8 cellular contexts compared by ENCODE assay signal in the genomic region with DNA sequence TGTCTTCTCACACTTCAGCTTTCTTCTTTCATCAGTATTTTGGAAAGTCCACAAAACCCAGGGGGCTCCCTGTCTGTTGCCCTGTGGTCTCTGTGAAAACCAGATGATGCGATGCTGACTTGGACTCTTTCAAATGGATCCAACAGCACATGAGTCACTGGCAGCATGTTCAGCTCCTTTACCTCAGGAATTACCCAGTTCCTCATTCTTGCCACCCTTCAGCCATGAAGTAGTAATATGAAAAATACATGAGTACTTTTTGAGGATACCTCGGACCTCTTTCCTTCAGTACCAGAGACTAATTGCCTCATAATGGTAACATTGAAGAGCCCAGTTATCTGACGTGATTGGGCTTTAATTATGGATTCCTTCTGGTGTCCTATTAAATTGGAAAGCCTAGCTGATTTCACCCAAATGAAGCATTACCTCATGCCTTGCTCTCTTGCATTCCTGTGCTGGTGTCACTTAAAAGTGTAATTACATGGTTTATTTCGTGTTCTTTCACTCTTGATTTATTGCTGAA.
DNase-seq lines count a peak whose midpoint lies in the region; ATAC-seq and TF ChIP-seq lines count a peak whose summit lies in the region.

No MANE protein-coding gene starts in this region.

- H3K27ac Mint-ChIP-seq in activated CD4-positive, alpha-beta T cell treated with anti-CD3 and anti-CD28 coated beads for 36 hours: peak overlapping the region; percentile 85

- H3K27me3 Mint-ChIP-seq in activated CD4-positive, alpha-beta T cell treated with anti-CD3 and anti-CD28 coated beads for 36 hours: no peaks in the 10 kb centered on the region

- TF ChIP-seq CTCF in PC-3 (conservative IDR thresholded peaks at IDR 0.05; ENCODE audit: low read depth, low read length): no peak
- no peak for TF ChIP-seq CTCF in left lung (IDR thresholded peaks at IDR 0.05)

- no peak overlapping the region for H3K9ac ChIP-seq in PC-3 (ENCODE audit: low read length)

- no peak overlapping the region for H3K4me3 Mint-ChIP-seq in activated CD4-positive, alpha-beta T cell treated with anti-CD3 and anti-CD28 coated beads for 36 hours

- H4K20me1 ChIP-seq in PC-3 (ENCODE audit: low read length): no peaks in the 10 kb centered on the region

- H3K4me1 ChIP-seq in PC-3 (ENCODE audit: insufficient read depth, low read length) (peaks cover 3% of the 10 kb centered on the region; the same call in 1 of the 2 replicates), left lung (peaks cover 3 to 52% of the 10 kb centered on the region in 2 donors)

- no peaks in the 10 kb centered on the region for H3K9me2 ChIP-seq in PC-3 (replicated peaks; ENCODE audit: low read length)

- H3K36me3 Mint-ChIP-seq in activated CD4-positive, alpha-beta T cell treated with anti-CD3 and anti-CD28 coated beads for 36 hours (ENCODE audit: low read depth): peaks cover 76% of the 10 kb centered on the region

- H3K27me3 ChIP-seq in PC-3 (ENCODE audit: low read length) (no peaks in the 10 kb centered on the region), left lung (no peaks in the 10 kb centered on the region)

- no peak overlapping the region for H2AFZ ChIP-seq in PC-3 (ENCODE audit: low read length)

- H3K4me3 ChIP-seq in PC-3 (ENCODE audit: low read length) (no peak overlapping the region), left lung (no peak overlapping the region)

- H3K36me3 ChIP-seq in PC-3 (ENCODE audit: low read depth, low read length) (0 out of 2 replicates have a peak, but pooled peaks cover 2% of the 10 kb centered on the region), left lung (no peaks in the 10 kb centered on the region)

- peak; percentile 59 for DNase-seq in activated CD4-positive, alpha-beta T cell treated with anti-CD3 and anti-CD28 coated beads for 36 hours
- DNase-seq in activated CD4-positive, alpha-beta T cell treated with anti-CD3 and anti-CD28 coated beads for 1 hour: no peak
- DNase-seq in PC-3 (peak; percentile 19), left lung (no peak), COLO668 (lab: John Stamatoyannopoulos, UW; ENCODE audit: unreplicated experiment) (no peak), OCI-M1 (lab: John Stamatoyannopoulos, UW) (no peak), D341Med (ENCODE audit: low spot score) (no peak)

- intact Hi-C loops in activated CD4-positive, alpha-beta T cell treated with anti-CD3 and anti-CD28 coated beads for 36 hours (cut with DNase I, micrococcal nuclease): loop anchor here (2.0 to 5.0 kb wide), 3 partner anchors 16 to 37 kb away; no protein-coding TSS in a partner anchor
- intact Hi-C loops in PC-3 (cut with micrococcal nuclease): no loop called here
- intact Hi-C loops in left lung (cut with DNase I): no loop called here

- no peaks in the 10 kb centered on the region for H3F3A ChIP-seq in PC-3 (ENCODE audit: low read length, unreplicated experiment)

- peak; percentile 51 for ATAC-seq in activated CD4-positive, alpha-beta T cell treated with anti-CD3 and anti-CD28 coated beads for 36 hours
- peak; percentile 78 for ATAC-seq in HG02798 (IDR thresholded peaks at IDR 0.05; ENCODE audit: poor library complexity, unreplicated experiment)
- no peak for ATAC-seq in PC-3
- ATAC-seq in left lung: peak; percentile 68

- CTCF ChIA-PET in activated CD4-positive, alpha-beta T cell treated with anti-CD3 and anti-CD28 coated beads for 36 hours (lab: Charles Lee): interaction anchor here (0.9 to 2.1 kb wide), 6 partner anchors 13 to 69 kb away, joined by 3 to 11 read pairs (median 4); no protein-coding TSS in a partner anchor
- CTCF ChIA-PET in PC-3 (lab: Charles Lee): interaction anchor here (0.6 kb wide), 1 partner anchor 11 kb away, joined by 3 read pairs; no protein-coding TSS in a partner anchor

- peaks cover 85% of the 10 kb centered on the region for H3K4me1 Mint-ChIP-seq in activated CD4-positive, alpha-beta T cell treated with anti-CD3 and anti-CD28 coated beads for 36 hours

- no TSS peak for BruUV-seq in PC-3 (replicated peaks; lab: Mats Ljungman, UMichigan)

- POLR2A ChIA-PET in activated CD4-positive, alpha-beta T cell treated with anti-CD3 and anti-CD28 coated beads for 36 hours (lab: Charles Lee): interaction anchor here (0.6 kb wide), 2 partner anchors 20 to 64 kb away, joined by 3 to 4 read pairs; no protein-coding TSS in a partner anchor
- POLR2A ChIA-PET in PC-3 (lab: Charles Lee; ENCODE audit: unreplicated experiment): no interaction called here

- peaks cover 2% of the 10 kb centered on the region for H3K9me3 Mint-ChIP-seq in activated CD4-positive, alpha-beta T cell treated with anti-CD3 and anti-CD28 coated beads for 36 hours (ENCODE audit: low read depth)

- H3K79me2 ChIP-seq in PC-3 (ENCODE audit: low read length): no peaks in the 10 kb centered on the region

- H3K27ac ChIP-seq in PC-3 (ENCODE audit: low read length) (no peak overlapping the region), left lung (peak overlapping the region in 1 of 2 donors; percentile 6)

- H3K4me2 ChIP-seq in PC-3 (ENCODE audit: low read length): no peak overlapping the region

- no peaks in the 10 kb centered on the region for H3K9me3 ChIP-seq in PC-3 (ENCODE audit: low read length)
- H3K9me3 ChIP-seq in left lung: no peaks in the 10 kb centered on the region

Comparison
In these comparisons a context has a peak if more than half of its experiments do, and no peak if none do; other contexts are left out.
1. DNase-seq: peak in activated CD4-positive, alpha-beta T cell treated with anti-CD3 and anti-CD28 coated beads for 36 hours (single experiment) and PC-3 (single experiment); none in activated CD4-positive, alpha-beta T cell treated with anti-CD3 and anti-CD28 coated beads for 1 hour (single experiment), left lung (0 of 2), COLO668 (single experiment), OCI-M1 (single experiment) and D341Med (single experiment).
2. intact Hi-C loops: an anchor here in activated CD4-positive, alpha-beta T cell treated with anti-CD3 and anti-CD28 coated beads for 36 hours (2.0 to 5.0 kb wide); none called in PC-3 and left lung.